In genomic region chr5:150637245-150638052, GRCh38 we compare ENCODE assay signal across 8 cellular contexts. TPM values are rescaled to one million over a fixed set of nuclear protein-coding genes. Genes with fewer than 3 reads are reported as not detected.
DNase-seq lines count a peak whose midpoint lies in the region; ATAC-seq and TF ChIP-seq lines count a peak whose summit lies in the region.

No MANE protein-coding gene starts in this region.

- peaks cover 91% of the 10 kb centered on the region for H3K4me1 ChIP-seq in BLaER1

- DNase-seq in NCI-H69 (lab: John Stamatoyannopoulos, UW) (peak; percentile 63), epithelial cell of esophagus (ENCODE audit: low read depth) (peak; percentile 78), osteocyte (ENCODE audit: extremely low spot score, unreplicated experiment) (no peak), substantia nigra (lab: John Stamatoyannopoulos, UW) (no peak), Kasumi-1 (lab: John Stamatoyannopoulos, UW) (no peak)
- no peak for DNase-seq in activated CD8-positive, alpha-beta memory T cell treated with anti-CD3 and anti-CD28 coated beads, Interleukin-2, amount 10 ng/mL, durations not matched to agents 7 days and 5 days

- no peak overlapping the region for H3K4me3 Mint-ChIP-seq in osteocyte (ENCODE audit: unreplicated experiment)
- H3K4me3 Mint-ChIP-seq in activated CD8-positive, alpha-beta memory T cell treated with anti-CD3 and anti-CD28 coated beads, Interleukin-2, amount 10 ng/mL, durations not matched to agents 7 days and 5 days: no peak overlapping the region

- peak overlapping the region; percentile 72 for H3K4me2 ChIP-seq in BLaER1

- ATAC-seq in GM19351 (IDR thresholded peaks at IDR 0.05; ENCODE audit: unreplicated experiment): no peak
- no peak for ATAC-seq in activated CD8-positive, alpha-beta memory T cell treated with anti-CD3 and anti-CD28 coated beads, Interleukin-2, amount 10 ng/mL, durations not matched to agents 7 days and 5 days

- peaks cover 91% of the 10 kb centered on the region for H4K20me1 ChIP-seq in BLaER1

- peaks cover 20% of the 10 kb centered on the region; the same call in 1 of the 2 replicates for H3K36me3 ChIP-seq in BLaER1

- H3K4me1 Mint-ChIP-seq in osteocyte (ENCODE audit: unreplicated experiment): peaks cover 80% of the 10 kb centered on the region
- no peaks in the 10 kb centered on the region for H3K4me1 Mint-ChIP-seq in activated CD8-positive, alpha-beta memory T cell treated with anti-CD3 and anti-CD28 coated beads, Interleukin-2, amount 10 ng/mL, durations not matched to agents 7 days and 5 days

- H3K9ac ChIP-seq in BLaER1: peak overlapping the region; percentile 20; the same call in 1 of the 2 replicates

- H3K9me3 Mint-ChIP-seq in osteocyte (ENCODE audit: unreplicated experiment): no peaks in the 10 kb centered on the region
- no peaks in the 10 kb centered on the region for H3K9me3 Mint-ChIP-seq in activated CD8-positive, alpha-beta memory T cell treated with anti-CD3 and anti-CD28 coated beads, Interleukin-2, amount 10 ng/mL, durations not matched to agents 7 days and 5 days (ENCODE audit: low read depth)

- H3K36me3 Mint-ChIP-seq in osteocyte (ENCODE audit: unreplicated experiment): no peaks in the 10 kb centered on the region
- H3K36me3 Mint-ChIP-seq in activated CD8-positive, alpha-beta memory T cell treated with anti-CD3 and anti-CD28 coated beads, Interleukin-2, amount 10 ng/mL, durations not matched to agents 7 days and 5 days: no peaks in the 10 kb centered on the region

- H3K4me3 ChIP-seq in BLaER1: no peak overlapping the region
- H3K4me3 ChIP-seq in epithelial cell of esophagus (ENCODE audit: low read length): no peak overlapping the region

- CTCF ChIA-PET in activated CD8-positive, alpha-beta memory T cell treated with anti-CD3 and anti-CD28 coated beads, Interleukin-2, amount 10 ng/mL, durations not matched to agents 7 days and 5 days (lab: Charles Lee): no interaction called here

- peak overlapping the region; percentile 86 for H3K27ac Mint-ChIP-seq in osteocyte (ENCODE audit: unreplicated experiment)
- H3K27ac Mint-ChIP-seq in activated CD8-positive, alpha-beta memory T cell treated with anti-CD3 and anti-CD28 coated beads, Interleukin-2, amount 10 ng/mL, durations not matched to agents 7 days and 5 days: no peak overlapping the region

- TF ChIP-seq CTCF in epithelial cell of esophagus (IDR thresholded peaks at IDR 0.05; ENCODE audit: insufficient read depth, low read depth, low read length, missing control alignments) (no peak), osteocyte (IDR thresholded peaks at IDR 0.05) (no peak)

- H3K27me3 ChIP-seq in BLaER1: no peaks in the 10 kb centered on the region

- H3K27me3 Mint-ChIP-seq in osteocyte (ENCODE audit: unreplicated experiment): no peaks in the 10 kb centered on the region
- peaks cover 26% of the 10 kb centered on the region for H3K27me3 Mint-ChIP-seq in activated CD8-positive, alpha-beta memory T cell treated with anti-CD3 and anti-CD28 coated beads, Interleukin-2, amount 10 ng/mL, durations not matched to agents 7 days and 5 days

- H3K27ac ChIP-seq in BLaER1 (peak overlapping the region; percentile 33), substantia nigra (ENCODE audit: low read depth, low read length, poor library complexity, severe bottlenecking) (no peak overlapping the region)

- no peaks in the 10 kb centered on the region for H3K9me3 ChIP-seq in BLaER1

RNA-seq across cellular contexts. Expression of gene SYNPO, which starts 3.0 kb away (rescaled TPM):
- total RNA-seq in osteocyte: 17.8 and 18.4 TPM in 2 replicates
- total RNA-seq in activated CD8-positive, alpha-beta memory T cell treated with anti-CD3 and anti-CD28 coated beads, Interleukin-2, amount 10 ng/mL, durations not matched to agents 7 days and 5 days: under 1 TPM; 0.05 to 0.09 TPM

RNA-seq across cellular contexts. Expression of gene MYOZ3, which starts 23.6 kb away (rescaled TPM):
- total RNA-seq in osteocyte: 0.27 and 1.5 TPM in 2 replicates
- not detected for total RNA-seq in activated CD8-positive, alpha-beta memory T cell treated with anti-CD3 and anti-CD28 coated beads, Interleukin-2, amount 10 ng/mL, durations not matched to agents 7 days and 5 days

Comparison
In these comparisons a context has a peak if more than half of its experiments do, and no peak if none do; other contexts are left out.
1. DNase-seq: peak in NCI-H69 (single experiment) and epithelial cell of esophagus (single experiment); none in osteocyte (single experiment), substantia nigra (0 of 49), Kasumi-1 (0 of 2) and activated CD8-positive, alpha-beta memory T cell treated with anti-CD3 and anti-CD28 coated beads, Interleukin-2, amount 10 ng/mL, durations not matched to agents 7 days and 5 days (single experiment).
2. RNA of gene SYNPO, which starts 3.0 kb away (total RNA-seq): 17.8 to 18.4 TPM in osteocyte; 0.05 to 0.09 TPM in activated CD8-positive, alpha-beta memory T cell treated with anti-CD3 and anti-CD28 coated beads, Interleukin-2, amount 10 ng/mL, durations not matched to agents 7 days and 5 days; every median in the first group is over 10 times any median in the second.